19 cellular contexts compared by ENCODE assay signal in genomic region chr2:11617984-11618707, GRCh38. TPM values are rescaled to one million over a fixed set of nuclear protein-coding genes. Genes with fewer than 3 reads are reported as not detected.
DNase-seq lines count a peak whose midpoint lies in the region; ATAC-seq, FAIRE-seq and TF ChIP-seq lines count a peak whose summit lies in the region.
"Had no signal": no experiment of that assay in that cellular context is flagged by ENCODE, and none has a peak within 500 bp of the region (broad histone marks: within the 10 kb centered on the region; RNA-seq: fewer than 3 reads in every experiment).

No MANE protein-coding gene starts in this region.

- POLR2A ChIA-PET in A549 (lab: Yijun Ruan, JAX) = no interaction called here
- POLR2A ChIA-PET in Panc1 (lab: Charles Lee) = no interaction called here

- H3K4me3 ChIP-seq in A549 (no peak overlapping the region), Panc1 (ENCODE audit: low read depth in 2 of 2, low read length in 2 of 2) (no peak overlapping the region), hepatocyte (no peak overlapping the region)

- in situ Hi-C loops in Panc1 (cut with HindIII; ENCODE audit: low pct_unique_long_range_greater_than_20kb, low sequenced_read_pairs) = no loop called here

- no peaks in the 10 kb centered on the region for H3K9me2 ChIP-seq in hepatocyte (replicated peaks; ENCODE audit: insufficient read depth)

- no peak overlapping the region for H2AFZ ChIP-seq in hepatocyte

- no peak for TF ChIP-seq RAD21 in A549 (conservative IDR thresholded peaks at IDR 0.05 in 1 of 2, IDR thresholded peaks at IDR 0.05 in 1 of 2)

- TF ChIP-seq EP300 in A549 (IDR thresholded peaks at IDR 0.05) = no peak

- DNase-seq in A549 (ENCODE audit: low read depth in 1 of 2, low spot score in 1 of 2) (no peak), Panc1 (ENCODE audit: low read depth, low spot score) (no peak), left lobe of liver (ENCODE audit: low spot score) (no peak), sciatic nerve (ENCODE audit: low spot score) (no peak), NCI-H748 treated with DMSO at 0.1 percent for 48 hours (lab: John Stamatoyannopoulos, UW) (no peak), hepatocyte (ENCODE audit: low spot score) (no peak)
- DNase-seq: DMS79, GOT3, KBM-7, NCI-H1417 treated with DMSO at 0.1 percent for 48 hours, NCI-H2029, NCI-H345, NCI-H524 treated with DMSO at 0.1 percent for 48 hours, PC-3 had no signal

- H3K4me1 ChIP-seq in A549 (no peaks in the 10 kb centered on the region), Panc1 (ENCODE audit: control insufficient read depth, insufficient read depth, low read length) (no peaks in the 10 kb centered on the region), hepatocyte (ENCODE audit: insufficient read depth) (no peaks in the 10 kb centered on the region)

- H3K27me3 ChIP-seq in Panc1 (ENCODE audit: control insufficient read depth, insufficient read depth, low read length) (no peaks in the 10 kb centered on the region), hepatocyte (no peaks in the 10 kb centered on the region)

- peak; percentile 67 to 80 for ATAC-seq in A549
- peak; percentile 59 for ATAC-seq in Panc1
- peak; percentile 41 for ATAC-seq in left lobe of liver
- peak; percentile 64 for ATAC-seq in sciatic nerve
- no peak for ATAC-seq in GM19455 (IDR thresholded peaks at IDR 0.05; ENCODE audit: unreplicated experiment)
- ATAC-seq: HCT116, PC-3 had no signal

- H3K36me3 ChIP-seq in Panc1 (ENCODE audit: control insufficient read depth, insufficient read depth, low read length) (no peaks in the 10 kb centered on the region), hepatocyte (replicated peaks; ENCODE audit: insufficient read depth, low read depth) (no peaks in the 10 kb centered on the region)

- no peak for TF ChIP-seq POLR2A in A549 (IDR thresholded peaks at IDR 0.05; ENCODE audit: low read length)

- TF ChIP-seq CTCF in A549 (IDR thresholded peaks at IDR 0.05) (no peak), Panc1 (IDR thresholded peaks at IDR 0.05) (no peak), hepatocyte (IDR thresholded peaks at IDR 0.05; ENCODE audit: poor library complexity) (no peak)

- intact Hi-C loops in Panc1 (cut with micrococcal nuclease; ENCODE audit: unreplicated experiment) = no loop called here
- intact Hi-C loops in sciatic nerve (cut with DNase I) = no loop called here

- H3K27ac ChIP-seq in A549 (no peak overlapping the region), Panc1 (ENCODE audit: low read length) (no peak overlapping the region), hepatocyte (no peak overlapping the region)
- H3K27ac ChIP-seq: RWPE1 had no signal

- H3K4me2 ChIP-seq in A549 = no peak overlapping the region
- H3K4me2 ChIP-seq in hepatocyte = no peak overlapping the region

- no peaks in the 10 kb centered on the region for H3K79me2 ChIP-seq in hepatocyte

- CTCF ChIA-PET in A549 (lab: Yijun Ruan, JAX) = interaction anchor here (1.0 to 1.7 kb wide), 2 partner anchors 15 to 35 kb away, joined by 3 to 6 read pairs; no protein-coding TSS in a partner anchor
- CTCF ChIA-PET in Panc1 (lab: Charles Lee) = no interaction called here

- H3K9me3 ChIP-seq in A549 = no peaks in the 10 kb centered on the region
- H3K9me3 ChIP-seq in Panc1 (ENCODE audit: control insufficient read depth, insufficient read depth, low read depth, low read length) = no peaks in the 10 kb centered on the region
- H3K9me3 ChIP-seq in hepatocyte (ENCODE audit: low read depth) = no peaks in the 10 kb centered on the region

- BruUV-seq in Panc1 (replicated peaks; lab: Mats Ljungman, UMichigan) = no TSS peak

- 83% methylated on average over 28 of the region's 33 CpGs for WGBS in A549 (ENCODE audit: missing lambda C conversion rate)
- 94% methylated on average over 25 of the region's 33 CpGs for WGBS in hepatocyte (ENCODE audit: low lambda C conversion rate, missing lambda C conversion rate)

- H4K20me1 ChIP-seq in hepatocyte (ENCODE audit: insufficient read depth, poor library complexity, severe bottlenecking) = no peaks in the 10 kb centered on the region

- no peak for FAIRE-seq in A549 (lab: Jason Lieb, UNC)
- FAIRE-seq: GM12892 had no signal

TF ChIP-seq in A549, 52 proteins besides CTCF, POLR2A, EP300 and RAD21:
- TF ChIP-seq KDM1A (IDR thresholded peaks at IDR 0.05; ENCODE audit: low read depth) = no peak
- no peak for TF ChIP-seq EHMT2 (IDR thresholded peaks at IDR 0.05; ENCODE audit: low read depth)
- TF ChIP-seq BHLHE40 (IDR thresholded peaks at IDR 0.05; ENCODE audit: low read depth, low read length) = no peak
- no peak for TF ChIP-seq TFCP2L1 (CRISPR knock-in tag; IDR thresholded peaks at IDR 0.05)
TF ChIP-seq in A549: peak in this region for 0.

RNA-seq across cellular contexts. Expression of gene NTSR2, which starts 51.8 kb away (rescaled TPM):
- polyA plus RNA-seq in A549 (2011; rRNA removed) (not detected in 2 replicates), A549 (2017; fragmentation: RNase III; extraction: RNeasy Plus Mini Kit Qiagen cat#74134 plus additional on column Dnase treatment) (not detected in 3 replicates), hepatocyte (0.28 TPM in 1 of 2 replicates, not detected in the other)
- polyA plus RNA-seq in A549 (2012; cell fraction: cytosol; rRNA removed) = not detected in 2 replicates
- not detected in 2 replicates for polyA plus RNA-seq in A549 (2012; cell fraction: nucleus; rRNA removed)
- polyA minus RNA-seq in A549 (2011; rRNA and poly(A)+ RNA removed) = not detected in 2 replicates
- total RNA-seq in Panc1 (2021; ENCODE audit: unreplicated experiment) (0.15 TPM), left lobe of liver (not detected), sciatic nerve (not detected), hepatocyte (not detected in 2 replicates)
- polyA plus RNA-seq in Panc1 (2012; ENCODE audit: insufficient read length) = 0.15 TPM
- total RNA-seq: PC-3 had no signal
- polyA plus RNA-seq: CD14-positive monocyte had no signal
